In genomic region chr2:110677530-110678456, GRCh38 we compare ENCODE assay signal across 1 cellular context.
TF ChIP-seq lines count a peak whose summit lies in the region.

Gene BUB1 (minus strand): TSS chr2:110678063. CDS start chr2:110677995, 68 bp downstream.

TF ChIP-seq in HepG2, 621 proteins besides CTCF, POLR2A, EP300 and RAD21 (continued from another document and continues in another):
- TF ChIP-seq ZNF280B (CRISPR knock-in tag; IDR thresholded peaks at IDR 0.05; ENCODE audit: borderline replicate concordance) (no peak), NFE2L1 (CRISPR knock-in tag; IDR thresholded peaks at IDR 0.05; ENCODE audit: borderline replicate concordance) (no peak), PAX8 (CRISPR knock-in tag; IDR thresholded peaks at IDR 0.05; ENCODE audit: borderline replicate concordance) (no peak), ADNP (CRISPR knock-in tag; IDR thresholded peaks at IDR 0.05) (no peak), ZBTB1 (CRISPR knock-in tag; IDR thresholded peaks at IDR 0.05; ENCODE audit: borderline replicate concordance) (no peak), ARID5B (CRISPR knock-in tag; IDR thresholded peaks at IDR 0.05) (no peak), ZNF558 (CRISPR knock-in tag; IDR thresholded peaks at IDR 0.05; ENCODE audit: borderline replicate concordance) (no peak), ZNF891 (CRISPR knock-in tag; IDR thresholded peaks at IDR 0.05) (no peak; the same call in 1 of the 2 replicates), ATF1 (CRISPR knock-in tag; IDR thresholded peaks at IDR 0.05) (no peak), TMF1 (CRISPR knock-in tag; IDR thresholded peaks at IDR 0.05; ENCODE audit: low read depth) (peak; percentile 58; the same call in 1 of the 2 replicates), CREM (IDR thresholded peaks at IDR 0.05) (peak; percentile 47; the same call in 1 of the 2 replicates), CREM (CRISPR knock-in tag; IDR thresholded peaks at IDR 0.05) (no peak), HNF1B (CRISPR knock-in tag; IDR thresholded peaks at IDR 0.05) (peak; percentile 67; the same call in 1 of the 2 replicates), ZNF589 (CRISPR knock-in tag; conservative IDR thresholded peaks at IDR 0.05) (no peak), ZNF510 (CRISPR knock-in tag; IDR thresholded peaks at IDR 0.05; ENCODE audit: low read depth) (no peak), USF2 (IDR thresholded peaks at IDR 0.05; ENCODE audit: low read depth, low read length) (no peak), USF2 (CRISPR knock-in tag; IDR thresholded peaks at IDR 0.05; ENCODE audit: borderline replicate concordance) (no peak; the same call in 1 of the 2 replicates), PHF8 (CRISPR knock-in tag; IDR thresholded peaks at IDR 0.05) (peak; percentile 88), HNF4A (CRISPR knock-in tag; IDR thresholded peaks at IDR 0.05) (no peak), DZIP1 (CRISPR knock-in tag; IDR thresholded peaks at IDR 0.05) (0 out of 2 replicates have a peak, but pooled peaks have one; percentile 39), AKAP8 (CRISPR knock-in tag; IDR thresholded peaks at IDR 0.05) (no peak), GATAD1 (CRISPR knock-in tag; IDR thresholded peaks at IDR 0.05) (peak; percentile 95), ELF4 (CRISPR knock-in tag; IDR thresholded peaks at IDR 0.05; ENCODE audit: borderline replicate concordance) (no peak), ARNTL (CRISPR knock-in tag; IDR thresholded peaks at IDR 0.05) (no peak), FIP1L1 (IDR thresholded peaks at IDR 0.05; ENCODE audit: borderline replicate concordance, insufficient read depth, low read depth, low read length) (no peak), ZNF350 (CRISPR knock-in tag; IDR thresholded peaks at IDR 0.05; ENCODE audit: borderline replicate concordance, low read depth) (0 out of 2 replicates have a peak, but pooled peaks have one; percentile 39), ZNF317 (CRISPR knock-in tag; IDR thresholded peaks at IDR 0.05) (no peak), ZSCAN5A (CRISPR knock-in tag; IDR thresholded peaks at IDR 0.05; ENCODE audit: borderline replicate concordance) (peak; percentile 70; the same call in 1 of the 2 replicates), RCOR2 (CRISPR knock-in tag; IDR thresholded peaks at IDR 0.05) (no peak), DMAP1 (CRISPR knock-in tag; IDR thresholded peaks at IDR 0.05) (peak; percentile 92), RFX5 (IDR thresholded peaks at IDR 0.05; ENCODE audit: low read depth, low read length) (no peak), ZBTB21 (CRISPR knock-in tag; IDR thresholded peaks at IDR 0.05) (no peak), ZNF691 (CRISPR knock-in tag; IDR thresholded peaks at IDR 0.05; ENCODE audit: borderline replicate concordance, low read depth) (no peak; the same call in 1 of the 2 replicates), SP1 (IDR thresholded peaks at IDR 0.05) (no peak), SP1 (CRISPR knock-in tag; IDR thresholded peaks at IDR 0.05) (peak; percentile 96), ZBTB44 (CRISPR knock-in tag; IDR thresholded peaks at IDR 0.05) (no peak), ARNT (IDR thresholded peaks at IDR 0.05) (no peak), ZNF160 (CRISPR knock-in tag; IDR thresholded peaks at IDR 0.05) (no peak), ZBTB42 (CRISPR knock-in tag; IDR thresholded peaks at IDR 0.05) (0 out of 2 replicates have a peak, but pooled peaks have one; percentile 87), ZNF253 (CRISPR knock-in tag; IDR thresholded peaks at IDR 0.05; ENCODE audit: borderline replicate concordance) (no peak), PCBP1 (IDR thresholded peaks at IDR 0.05; ENCODE audit: borderline replicate concordance, low read depth, low read length) (0 out of 2 replicates have a peak, but pooled peaks have one; percentile 57), ZNF446 (CRISPR knock-in tag; IDR thresholded peaks at IDR 0.05) (no peak), ZNF564 (CRISPR knock-in tag; IDR thresholded peaks at IDR 0.05) (no peak), TBP (CRISPR knock-in tag; IDR thresholded peaks at IDR 0.05) (peak; percentile 67; the same call in 1 of the 2 replicates), ZNF563 (CRISPR knock-in tag; IDR thresholded peaks at IDR 0.05) (no peak), HOXA9 (CRISPR knock-in tag; IDR thresholded peaks at IDR 0.05; ENCODE audit: borderline replicate concordance) (no peak; the same call in 1 of the 2 replicates)
